ENCODE assay signal across 1 cellular context in the genomic region with DNA sequence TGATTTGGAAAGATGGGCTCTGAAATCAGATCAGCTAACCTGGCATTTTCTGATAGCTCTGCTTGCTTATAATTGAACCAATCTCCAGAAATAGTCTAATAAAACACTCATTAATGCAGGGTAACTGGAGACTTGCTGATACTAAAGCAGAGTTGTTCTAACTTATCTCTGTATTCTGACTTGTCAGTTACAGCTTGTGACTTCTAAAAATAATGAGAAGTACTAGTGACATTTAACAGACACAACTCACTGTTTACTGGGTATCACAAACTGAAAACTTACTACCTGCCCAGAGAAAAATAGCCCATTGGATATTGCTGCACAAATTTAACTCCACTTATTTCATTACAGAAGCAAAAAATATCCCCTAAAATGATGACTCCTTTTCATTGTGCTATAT.
TF ChIP-seq lines count a peak whose summit lies in the region.

No MANE protein-coding gene starts in this region.

TF ChIP-seq in SK-N-SH, 30 proteins besides CTCF, POLR2A, EP300 and RAD21 (continued from another document):
- TF ChIP-seq, protein P1, sequence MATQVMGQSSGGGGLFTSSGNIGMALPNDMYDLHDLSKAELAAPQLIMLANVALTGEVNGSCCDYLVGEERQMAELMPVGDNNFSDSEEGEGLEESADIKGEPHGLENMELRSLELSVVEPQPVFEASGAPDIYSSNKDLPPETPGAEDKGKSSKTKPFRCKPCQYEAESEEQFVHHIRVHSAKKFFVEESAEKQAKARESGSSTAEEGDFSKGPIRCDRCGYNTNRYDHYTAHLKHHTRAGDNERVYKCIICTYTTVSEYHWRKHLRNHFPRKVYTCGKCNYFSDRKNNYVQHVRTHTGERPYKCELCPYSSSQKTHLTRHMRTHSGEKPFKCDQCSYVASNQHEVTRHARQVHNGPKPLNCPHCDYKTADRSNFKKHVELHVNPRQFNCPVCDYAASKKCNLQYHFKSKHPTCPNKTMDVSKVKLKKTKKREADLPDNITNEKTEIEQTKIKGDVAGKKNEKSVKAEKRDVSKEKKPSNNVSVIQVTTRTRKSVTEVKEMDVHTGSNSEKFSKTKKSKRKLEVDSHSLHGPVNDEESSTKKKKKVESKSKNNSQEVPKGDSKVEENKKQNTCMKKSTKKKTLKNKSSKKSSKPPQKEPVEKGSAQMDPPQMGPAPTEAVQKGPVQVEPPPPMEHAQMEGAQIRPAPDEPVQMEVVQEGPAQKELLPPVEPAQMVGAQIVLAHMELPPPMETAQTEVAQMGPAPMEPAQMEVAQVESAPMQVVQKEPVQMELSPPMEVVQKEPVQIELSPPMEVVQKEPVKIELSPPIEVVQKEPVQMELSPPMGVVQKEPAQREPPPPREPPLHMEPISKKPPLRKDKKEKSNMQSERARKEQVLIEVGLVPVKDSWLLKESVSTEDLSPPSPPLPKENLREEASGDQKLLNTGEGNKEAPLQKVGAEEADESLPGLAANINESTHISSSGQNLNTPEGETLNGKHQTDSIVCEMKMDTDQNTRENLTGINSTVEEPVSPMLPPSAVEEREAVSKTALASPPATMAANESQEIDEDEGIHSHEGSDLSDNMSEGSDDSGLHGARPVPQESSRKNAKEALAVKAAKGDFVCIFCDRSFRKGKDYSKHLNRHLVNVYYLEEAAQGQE (IDR thresholded peaks at IDR 0.05; ENCODE audit: low read depth, low read length) = no peak
- TF ChIP-seq IRF3 (IDR thresholded peaks at IDR 0.05; ENCODE audit: low read depth, low read length) (no peak), MEF2A (IDR thresholded peaks at IDR 0.05; ENCODE audit: borderline replicate concordance, low read depth) (no peak), USF2 (IDR thresholded peaks at IDR 0.05; ENCODE audit: borderline replicate concordance, low read depth, low read length) (no peak), TAF1 (IDR thresholded peaks at IDR 0.05; ENCODE audit: borderline replicate concordance, low read depth, low read length) (no peak), GATA2 (CRISPR knock-in tag; IDR thresholded peaks at IDR 0.05) (no peak), SIN3A (IDR thresholded peaks at IDR 0.05; ENCODE audit: borderline replicate concordance, low read depth, low read length) (no peak), TEAD4 (IDR thresholded peaks at IDR 0.05; ENCODE audit: borderline replicate concordance, insufficient read depth) (no peak), FOSL2 (IDR thresholded peaks at IDR 0.05; ENCODE audit: borderline replicate concordance, low read depth) (no peak), RXRA (IDR thresholded peaks at IDR 0.05; ENCODE audit: borderline replicate concordance, low read depth) (no peak), EZH2phosphoT487 (IDR thresholded peaks at IDR 0.05; ENCODE audit: borderline replicate concordance, low read depth) (no peak), GABPA (IDR thresholded peaks at IDR 0.05; ENCODE audit: low read depth) (no peak)
